In genomic region chr2:33291278-33292013, GRCh38 we compare ENCODE assay signal across 9 cellular contexts.
DNase-seq lines count a peak whose midpoint lies in the region; ATAC-seq, FAIRE-seq and TF ChIP-seq lines count a peak whose summit lies in the region.
"Had no signal": no experiment of that assay in that cellular context is flagged by ENCODE, and none has a peak within 500 bp of the region (broad histone marks: within the 10 kb centered on the region; RNA-seq: fewer than 3 reads in every experiment).

No MANE protein-coding gene starts in this region.

- H3K9me3 ChIP-seq in kidney (ENCODE audit: control insufficient read depth in 1 of 2, low read length in 2 of 2) (no peaks in the 10 kb centered on the region), subcutaneous abdominal adipose tissue (ENCODE audit: control insufficient read depth in 5 of 5, low read length in 5 of 5) (no peaks in the 10 kb centered on the region)

- H3K27ac ChIP-seq in kidney (ENCODE audit: low read depth in 2 of 2, low read length in 2 of 2) (peak overlapping the region in 1 of 2 donors; percentile 49), subcutaneous abdominal adipose tissue (ENCODE audit: low read depth, low read length) (no peak overlapping the region)

- no peaks in the 10 kb centered on the region for H3K27me3 ChIP-seq in subcutaneous abdominal adipose tissue (ENCODE audit: control insufficient read depth in 5 of 5, insufficient read depth in 4 of 5, low read length in 5 of 5)

- DNase-seq in M059J (ENCODE audit: low read depth) (peak; percentile 79), amniotic epithelial cell (ENCODE audit: low read depth) (peak; percentile 76), kidney (no peak), epidermal melanocyte (ENCODE audit: insufficient read length, low spot score) (no peak)
- DNase-seq: immature natural killer cell had no signal

- H3K4me1 ChIP-seq in kidney (ENCODE audit: control insufficient read depth in 1 of 2, insufficient read depth in 1 of 2, low read depth in 1 of 2, low read length in 2 of 2) (peaks cover 0 to 4% of the 10 kb centered on the region in 2 donors), subcutaneous abdominal adipose tissue (ENCODE audit: control insufficient read depth in 5 of 5, insufficient read depth in 5 of 5, low read length in 5 of 5) (peaks cover 0 to 12% (median 0%) of the 10 kb centered on the region in 5 donors)

- H3K4me3 ChIP-seq in kidney (ENCODE audit: low read length in 2 of 2) (peak overlapping the region; percentile 49 to 54), subcutaneous abdominal adipose tissue (ENCODE audit: low read depth in 1 of 5, low read length in 5 of 5) (peak overlapping the region in 4 of 5 donors; percentile 35 to 46 (median 38))

- H3K9ac ChIP-seq in kidney (ENCODE audit: low read length in 2 of 2), result no peak overlapping the region
- H3K9ac ChIP-seq in subcutaneous abdominal adipose tissue (ENCODE audit: low read length in 5 of 5), result no peak overlapping the region

- intact Hi-C loops in kidney (cut with DNase I), result no loop called here

- FAIRE-seq in kidney (lab: Jason Lieb, UNC), result no peak

- H3K36me3 ChIP-seq in kidney (ENCODE audit: control insufficient read depth in 1 of 2, insufficient read depth in 2 of 2, low read length in 2 of 2), result no peaks in the 10 kb centered on the region
- H3K36me3 ChIP-seq in subcutaneous abdominal adipose tissue (ENCODE audit: control insufficient read depth in 5 of 5, insufficient read depth in 5 of 5, low read length in 5 of 5), result no peaks in the 10 kb centered on the region

- ATAC-seq in HG03095 (IDR thresholded peaks at IDR 0.05; ENCODE audit: unreplicated experiment) (no peak), GM21367 (IDR thresholded peaks at IDR 0.05; ENCODE audit: unreplicated experiment) (no peak)
- ATAC-seq: WTC11 had no signal

- TF ChIP-seq CTCF in kidney (IDR thresholded peaks at IDR 0.05; ENCODE audit: borderline replicate concordance, extremely low read depth, insufficient read depth), result no peak

Comparison
In these comparisons a context has a peak if more than half of its experiments do, and no peak if none do; other contexts are left out.
1. DNase-seq: peak in M059J (single experiment) and amniotic epithelial cell (single experiment); none in kidney (single experiment) and epidermal melanocyte (single experiment).